Comparison of ENCODE assay signal across 2 cellular contexts in the genomic region with DNA sequence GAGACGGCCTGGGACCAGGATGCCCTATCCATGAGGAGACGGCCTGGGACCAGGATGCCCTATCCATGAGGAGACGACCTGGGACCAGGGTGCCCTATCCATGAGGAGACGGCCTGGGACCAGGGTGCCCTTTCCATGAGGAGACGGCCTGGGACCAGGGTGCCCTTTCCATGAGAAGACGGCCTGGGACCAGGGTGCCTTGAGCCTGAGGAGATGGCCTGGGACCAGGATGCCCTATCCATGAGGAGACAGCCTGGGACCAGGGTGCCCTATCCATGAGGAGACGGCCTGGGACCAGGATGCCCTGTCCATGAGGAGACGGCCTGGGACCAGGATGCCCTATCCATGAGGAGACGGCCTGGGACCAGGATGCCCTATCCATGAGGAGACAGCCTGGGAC. TPM values are rescaled to one million over a fixed set of nuclear protein-coding genes. Genes with fewer than 3 reads are reported as not detected.
"Had no signal": no experiment of that assay in that cellular context is flagged by ENCODE, and none has a peak within 500 bp of the region (broad histone marks: within the 10 kb centered on the region; RNA-seq: fewer than 3 reads in every experiment).

No MANE protein-coding gene starts in this region.

RNA-seq across cellular contexts. Expression of gene VIPR2, which starts 58.6 kb away (rescaled TPM):
- total RNA-seq: G401, GM12878 had no signal
- polyA plus RNA-seq: GM12878 had no signal
